ENCODE assay signal across 24 cellular contexts in genomic region chr20:44891826-44892225, GRCh38. TPM values are rescaled to one million over a fixed set of nuclear protein-coding genes. Genes with fewer than 3 reads are reported as not detected.
A peak's percentile ranks its signal among the peaks of the same experiment; 100 is the strongest.
DNase-seq lines count a peak whose midpoint lies in the region; ATAC-seq, FAIRE-seq and TF ChIP-seq lines count a peak whose summit lies in the region.
"Had no signal": no experiment of that assay in that cellular context is flagged by ENCODE, and none has a peak within 500 bp of the region (broad histone marks: within the 10 kb centered on the region; RNA-seq: fewer than 3 reads in every experiment).

No MANE protein-coding gene starts in this region.

- H3K9me3 Mint-ChIP-seq in activated CD8-positive, alpha-beta T cell treated with anti-CD3 and anti-CD28 coated beads for 36 hours, result no peaks in the 10 kb centered on the region
- H3K9me3 Mint-ChIP-seq in activated CD8-positive, alpha-beta T cell treated with anti-CD3 and anti-CD28 coated beads, Interleukin-2, amount 10 ng/mL, durations not matched to agents 7 days and 5 days (ENCODE audit: insufficient read depth), result no peaks in the 10 kb centered on the region
- no peaks in the 10 kb centered on the region for H3K9me3 Mint-ChIP-seq in activated naive CD8-positive, alpha-beta T cell (ENCODE audit: low read depth)
- H3K9me3 Mint-ChIP-seq in natural killer cell, result no peaks in the 10 kb centered on the region

- peaks cover 59% of the 10 kb centered on the region for H3K36me3 Mint-ChIP-seq in activated CD8-positive, alpha-beta T cell treated with anti-CD3 and anti-CD28 coated beads for 36 hours (ENCODE audit: low read depth)
- H3K36me3 Mint-ChIP-seq in activated CD8-positive, alpha-beta T cell treated with anti-CD3 and anti-CD28 coated beads, Interleukin-2, amount 10 ng/mL, durations not matched to agents 7 days and 5 days (ENCODE audit: low read depth), result peaks cover 66% of the 10 kb centered on the region
- H3K36me3 Mint-ChIP-seq in activated naive CD8-positive, alpha-beta T cell, result peaks cover 6% of the 10 kb centered on the region
- no peaks in the 10 kb centered on the region for H3K36me3 Mint-ChIP-seq in natural killer cell

- WGBS in body of pancreas, 2 donors, result 64 to 75% methylated on average over 1 of the region's 1 CpG

- CTCF ChIA-PET in activated CD8-positive, alpha-beta T cell treated with anti-CD3 and anti-CD28 coated beads for 36 hours (lab: Charles Lee), result interaction anchor here (1.1 to 1.6 kb wide), 3 partner anchors 11 to 208 kb away, joined by 4 read pairs; no protein-coding TSS in a partner anchor
- CTCF ChIA-PET in activated CD8-positive, alpha-beta T cell treated with anti-CD3 and anti-CD28 coated beads, Interleukin-2, amount 10 ng/mL, durations not matched to agents 7 days and 5 days (lab: Charles Lee), result interaction anchor here (1.8 kb wide), 1 partner anchor 18 kb away, joined by 6 read pairs; the partner anchor contains the start of gene PABPC1L

- peaks cover 79% of the 10 kb centered on the region for H3K4me1 Mint-ChIP-seq in activated CD8-positive, alpha-beta T cell treated with anti-CD3 and anti-CD28 coated beads for 36 hours (ENCODE audit: low read depth)
- H3K4me1 Mint-ChIP-seq in activated CD8-positive, alpha-beta T cell treated with anti-CD3 and anti-CD28 coated beads, Interleukin-2, amount 10 ng/mL, durations not matched to agents 7 days and 5 days (ENCODE audit: low read depth), result peaks cover 74% of the 10 kb centered on the region
- H3K4me1 Mint-ChIP-seq in activated naive CD8-positive, alpha-beta T cell (ENCODE audit: low read depth), result peaks cover 88% of the 10 kb centered on the region
- H3K4me1 Mint-ChIP-seq in natural killer cell, result peaks cover 80 to 88% of the 10 kb centered on the region in 2 donors

- ATAC-seq in activated CD8-positive, alpha-beta T cell treated with anti-CD3 and anti-CD28 coated beads for 36 hours, result peak; percentile 35
- ATAC-seq in activated CD8-positive, alpha-beta T cell treated with anti-CD3 and anti-CD28 coated beads, Interleukin-2, amount 10 ng/mL, durations not matched to agents 7 days and 5 days, result no peak
- ATAC-seq in natural killer cell, result peak in 2 of 3 donors; percentile 30 to 57
- no peak for ATAC-seq in body of pancreas
- ATAC-seq: activated CD8-positive, alpha-beta memory T cell treated with anti-CD3 and anti-CD28 coated beads, Interleukin-2, amount 10 ng/mL, durations not matched to agents 7 days and 5 days; HepG2 had no signal

- no peaks in the 10 kb centered on the region for H3K27me3 Mint-ChIP-seq in activated CD8-positive, alpha-beta T cell treated with anti-CD3 and anti-CD28 coated beads for 36 hours
- H3K27me3 Mint-ChIP-seq in activated CD8-positive, alpha-beta T cell treated with anti-CD3 and anti-CD28 coated beads, Interleukin-2, amount 10 ng/mL, durations not matched to agents 7 days and 5 days (ENCODE audit: low read depth), result no peaks in the 10 kb centered on the region
- no peaks in the 10 kb centered on the region for H3K27me3 Mint-ChIP-seq in activated naive CD8-positive, alpha-beta T cell
- no peaks in the 10 kb centered on the region for H3K27me3 Mint-ChIP-seq in natural killer cell (ENCODE audit: low read depth in 2 of 2)
- H3K27me3 Mint-ChIP-seq: activated CD8-positive, alpha-beta memory T cell treated with anti-CD3 and anti-CD28 coated beads, Interleukin-2, amount 10 ng/mL, durations not matched to agents 7 days and 5 days had no signal

- no peak for TF ChIP-seq CTCF in activated CD8-positive, alpha-beta T cell treated with anti-CD3 and anti-CD28 coated beads for 36 hours (IDR thresholded peaks at IDR 0.05)
- TF ChIP-seq CTCF in natural killer cell (IDR thresholded peaks at IDR 0.05), result no peak
- TF ChIP-seq CTCF in body of pancreas (IDR thresholded peaks at IDR 0.05), result no peak
- TF ChIP-seq CTCF in BE2C (IDR thresholded peaks at IDR 0.05; ENCODE audit: low read depth, low read length), result no peak

- no peak for DNase-seq in activated CD8-positive, alpha-beta T cell treated with anti-CD3 and anti-CD28 coated beads for 36 hours
- DNase-seq in activated CD8-positive, alpha-beta T cell treated with anti-CD3 and anti-CD28 coated beads, Interleukin-2, amount 10 ng/mL, durations not matched to agents 7 days and 5 days, result no peak
- DNase-seq in H54 (ENCODE audit: insufficient read length, low spot score) (no peak), natural killer cell (no peak), body of pancreas (no peak), KG1 (lab: John Stamatoyannopoulos, UW) (no peak), BE2C (no peak)
- DNase-seq: activated CD4-positive, CD25-positive, alpha-beta regulatory T cell treated with anti-CD3 and anti-CD28 coated beads, Interleukin-2, amount 50 U/mL, for 72 hours; activated CD8-positive, alpha-beta memory T cell treated with anti-CD3 and anti-CD28 coated beads, Interleukin-2, amount 10 ng/mL, durations not matched to agents 7 days and 5 days; DMS79 treated with DMSO at 0.1 percent for 48 hours; NCI-H1694 treated with DMSO at 0.1 percent for 48 hours; NCI-H2171 treated with DMSO at 0.1 percent for 48 hours; NCI-H524; Peyer's patch; SIG-M5; SW 1271 had no signal

- H3K4me3 ChIP-seq in body of pancreas (no peak overlapping the region), BE2C (ENCODE audit: low read depth, low read length) (no peak overlapping the region)
- H3K4me3 ChIP-seq: lung, Peyer's patch, skin epidermis had no signal

- H3K4me1 ChIP-seq in body of pancreas (peaks cover 53% of the 10 kb centered on the region), BE2C (no peaks in the 10 kb centered on the region)

- POLR2A ChIA-PET in activated CD8-positive, alpha-beta T cell treated with anti-CD3 and anti-CD28 coated beads for 36 hours (lab: Charles Lee), result interaction anchor here (1.3 to 1.8 kb wide), 3 partner anchors 11 to 69 kb away, joined by 4 to 5 read pairs (median 4); partner anchors contain the start of genes PABPC1L and TOMM34
- POLR2A ChIA-PET in activated CD8-positive, alpha-beta T cell treated with anti-CD3 and anti-CD28 coated beads, Interleukin-2, amount 10 ng/mL, durations not matched to agents 7 days and 5 days (lab: Charles Lee), result interaction anchor here (0.8 to 1.5 kb wide), 3 partner anchors 11 to 75 kb away, joined by 3 to 6 read pairs (median 6); partner anchors contain the start of genes PABPC1L and STK4

- peak overlapping the region; percentile 13 for H3K27ac Mint-ChIP-seq in activated CD8-positive, alpha-beta T cell treated with anti-CD3 and anti-CD28 coated beads for 36 hours
- H3K27ac Mint-ChIP-seq in activated CD8-positive, alpha-beta T cell treated with anti-CD3 and anti-CD28 coated beads, Interleukin-2, amount 10 ng/mL, durations not matched to agents 7 days and 5 days, result no peak overlapping the region
- H3K27ac Mint-ChIP-seq in activated naive CD8-positive, alpha-beta T cell, result peak overlapping the region; percentile 84
- H3K27ac Mint-ChIP-seq in natural killer cell, result peak overlapping the region; percentile 72 to 83
- H3K27ac Mint-ChIP-seq: activated CD8-positive, alpha-beta memory T cell treated with anti-CD3 and anti-CD28 coated beads, Interleukin-2, amount 10 ng/mL, durations not matched to agents 7 days and 5 days had no signal

- intact Hi-C loops in activated CD8-positive, alpha-beta T cell treated with anti-CD3 and anti-CD28 coated beads for 36 hours (cut with micrococcal nuclease), result no loop called here
- intact Hi-C loops in natural killer cell (cut with micrococcal nuclease) (no loop called here), body of pancreas (cut with DNase I) (no loop called here)

- H3K27me3 ChIP-seq in body of pancreas (no peaks in the 10 kb centered on the region), BE2C (no peaks in the 10 kb centered on the region)
- H3K27me3 ChIP-seq: Peyer's patch had no signal

- H3K9me3 ChIP-seq in body of pancreas (no peaks in the 10 kb centered on the region), BE2C (no peaks in the 10 kb centered on the region)
- H3K9me3 ChIP-seq: Peyer's patch had no signal

- no peak overlapping the region for H3K4me3 Mint-ChIP-seq in activated CD8-positive, alpha-beta T cell treated with anti-CD3 and anti-CD28 coated beads for 36 hours
- no peak overlapping the region for H3K4me3 Mint-ChIP-seq in activated CD8-positive, alpha-beta T cell treated with anti-CD3 and anti-CD28 coated beads, Interleukin-2, amount 10 ng/mL, durations not matched to agents 7 days and 5 days
- peak overlapping the region; percentile 65 for H3K4me3 Mint-ChIP-seq in activated naive CD8-positive, alpha-beta T cell
- H3K4me3 Mint-ChIP-seq in natural killer cell, result peak overlapping the region; percentile 57
- H3K4me3 Mint-ChIP-seq: activated CD8-positive, alpha-beta memory T cell treated with anti-CD3 and anti-CD28 coated beads, Interleukin-2, amount 10 ng/mL, durations not matched to agents 7 days and 5 days had no signal

- TF ChIP-seq POLR2A in H54 (IDR thresholded peaks at IDR 0.05; ENCODE audit: low read depth, low read length), result no peak
- no peak for TF ChIP-seq POLR2A in body of pancreas (IDR thresholded peaks at IDR 0.05)

- H3K27ac ChIP-seq in body of pancreas, result no peak overlapping the region
- H3K27ac ChIP-seq: HL-60, Peyer's patch, skin epidermis had no signal

- no peaks in the 10 kb centered on the region for H3K36me3 ChIP-seq in body of pancreas (replicated peaks in 1 of 2; ENCODE audit: insufficient read depth in 1 of 2, low read depth in 2 of 2)
- H3K36me3 ChIP-seq in BE2C, result peaks cover 20% of the 10 kb centered on the region
- H3K36me3 ChIP-seq: Peyer's patch had no signal

- FAIRE-seq in H54 (lab: Jason Lieb, UNC), result peak; percentile 6
- FAIRE-seq: A204.1, astrocyte, HepG2, urothelium cell line had no signal

RNA-seq across cellular contexts. Expression of gene YWHAB, which starts 6.3 kb away (rescaled TPM):
- 100 to 1,000 TPM; 220 to 226 TPM for total RNA-seq in activated CD8-positive, alpha-beta T cell treated with anti-CD3 and anti-CD28 coated beads for 36 hours
- 100 to 1,000 TPM; 228 to 235 TPM for total RNA-seq in activated CD8-positive, alpha-beta T cell treated with anti-CD3 and anti-CD28 coated beads, Interleukin-2, amount 10 ng/mL, durations not matched to agents 7 days and 5 days
- 100 to 1,000 TPM; 137 to 199 (median 179) TPM for total RNA-seq in natural killer cell
- 10 to 100 TPM; 49.3 to 64.9 TPM for total RNA-seq in body of pancreas
- polyA plus RNA-seq in BE2C (2012; ENCODE audit: insufficient read depth, insufficient read length, low read depth), result 169 TPM

RNA-seq across cellular contexts. Expression of gene PABPC1L, which starts 18.0 kb away (rescaled TPM):
- 10 to 100 TPM; 88.4 to 93.8 TPM for total RNA-seq in activated CD8-positive, alpha-beta T cell treated with anti-CD3 and anti-CD28 coated beads for 36 hours
- 100 to 1,000 TPM in 1 of 2 experiments, 10 to 100 TPM in 1; 90.0 to 103 TPM for total RNA-seq in activated CD8-positive, alpha-beta T cell treated with anti-CD3 and anti-CD28 coated beads, Interleukin-2, amount 10 ng/mL, durations not matched to agents 7 days and 5 days
- total RNA-seq in natural killer cell, result 10 to 100 TPM; 31.7 to 64.9 (median 48.1) TPM
- total RNA-seq in body of pancreas, result 100 to 1,000 TPM in 1 of 2 donors, 10 to 100 TPM in 1; 41.8 to 105 TPM
- 17.0 TPM for polyA plus RNA-seq in BE2C (2012; ENCODE audit: insufficient read depth, insufficient read length, low read depth)

Comparison
In these comparisons a context has a peak if more than half of its experiments do, and no peak if none do; other contexts are left out.
1. ATAC-seq: peak in activated CD8-positive, alpha-beta T cell treated with anti-CD3 and anti-CD28 coated beads for 36 hours (single experiment) and natural killer cell (2 of 3); none in activated CD8-positive, alpha-beta T cell treated with anti-CD3 and anti-CD28 coated beads, Interleukin-2, amount 10 ng/mL, durations not matched to agents 7 days and 5 days (single experiment) and body of pancreas (single experiment).
2. H3K4me3 Mint-ChIP-seq: peak in activated naive CD8-positive, alpha-beta T cell (single experiment) and natural killer cell (single experiment); none in activated CD8-positive, alpha-beta T cell treated with anti-CD3 and anti-CD28 coated beads for 36 hours (single experiment) and activated CD8-positive, alpha-beta T cell treated with anti-CD3 and anti-CD28 coated beads, Interleukin-2, amount 10 ng/mL, durations not matched to agents 7 days and 5 days (single experiment).